7 cellular contexts compared by ENCODE assay signal in the genomic region with DNA sequence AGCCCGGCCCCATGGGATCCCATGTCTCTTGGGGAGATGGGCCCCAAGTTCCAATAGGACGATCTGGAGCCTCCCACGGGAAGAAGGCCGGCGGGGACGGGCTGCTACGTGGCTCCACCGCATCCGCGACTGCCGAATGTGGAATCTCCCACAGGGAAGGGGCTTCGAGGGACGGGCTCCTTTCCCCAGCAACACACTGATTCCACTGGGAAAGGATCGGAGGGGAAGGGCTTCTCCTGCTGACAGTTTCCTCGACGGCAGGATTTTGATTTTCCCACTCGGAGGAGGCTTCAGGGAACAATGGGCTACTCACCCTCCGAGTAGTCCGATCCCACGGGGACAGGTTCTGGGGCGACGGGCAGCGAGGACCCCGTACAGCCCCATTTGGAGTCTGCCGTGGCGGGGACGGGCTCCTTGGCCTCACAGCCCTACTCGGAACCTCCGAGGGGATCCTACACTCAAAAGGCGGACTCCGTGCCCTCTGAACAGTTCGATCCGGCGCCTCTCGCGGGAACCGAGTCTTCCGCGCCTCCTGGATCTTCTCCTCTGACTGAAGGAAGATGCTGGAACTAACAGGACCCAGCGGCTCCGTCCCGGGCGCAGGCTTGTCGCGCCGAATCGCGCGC. TPM values are rescaled to one million over a fixed set of nuclear protein-coding genes. Genes with fewer than 3 reads are reported as not detected.
DNase-seq lines count a peak whose midpoint lies in the region; ATAC-seq, FAIRE-seq and TF ChIP-seq lines count a peak whose summit lies in the region.
"Had no signal": no experiment of that assay in that cellular context is flagged by ENCODE, and none has a peak within 500 bp of the region (broad histone marks: within the 10 kb centered on the region; RNA-seq: fewer than 3 reads in every experiment).

No MANE protein-coding gene starts in this region.

- H3K9me2 ChIP-seq in Karpas-422 (replicated peaks; ENCODE audit: insufficient read depth, low read length) = no peaks in the 10 kb centered on the region

- ATAC-seq in gastrocnemius medialis = no peak

- H3K9me3 ChIP-seq in Karpas-422 (ENCODE audit: low read length) (no peaks in the 10 kb centered on the region), gastrocnemius medialis (no peaks in the 10 kb centered on the region)

- H3K79me2 ChIP-seq in Karpas-422 (ENCODE audit: low read length) = peaks cover 22% of the 10 kb centered on the region; the same call in 1 of the 2 replicates

- TF ChIP-seq CTCF in dorsolateral prefrontal cortex (IDR thresholded peaks at IDR 0.05 in 54 of 56, conservative IDR thresholded peaks at IDR 0.05 in 2 of 56; ENCODE audit: low read depth in 1 of 56, partially characterized antibody in 56 of 56) = no peak
- TF ChIP-seq CTCF in gastrocnemius medialis (IDR thresholded peaks at IDR 0.05 in 4 of 5, conservative IDR thresholded peaks at IDR 0.05 in 1 of 5) = no peak

- H3K4me3 ChIP-seq in Karpas-422 (ENCODE audit: low read length) (peak overlapping the region; percentile 85), dorsolateral prefrontal cortex (peak overlapping the region; percentile 16 to 68 (median 54)), gastrocnemius medialis (peak overlapping the region; percentile 67 to 84 (median 72))

- FAIRE-seq in frontal cortex (lab: Jason Lieb, UNC) = no peak

- no peaks in the 10 kb centered on the region for H4K20me1 ChIP-seq in Karpas-422 (ENCODE audit: insufficient read depth, low read depth, low read length)

- peak overlapping the region; percentile 25; the same call in 1 of the 2 replicates for H2AFZ ChIP-seq in Karpas-422 (ENCODE audit: low read length)

- no peak for TF ChIP-seq POLR2A in gastrocnemius medialis (IDR thresholded peaks at IDR 0.05)

- intact Hi-C loops in dorsolateral prefrontal cortex (cut with DNase I) = no loop called here
- intact Hi-C loops in gastrocnemius medialis (cut with DNase I; ENCODE audit: low total_unique reads) = loop anchor here (1.0 to 5.0 kb wide), 4 partner anchors 51 to 1771 kb away; a partner anchor contains a TSS

- H3K36me3 ChIP-seq in Karpas-422 (ENCODE audit: insufficient read depth, low read length) (no peaks in the 10 kb centered on the region), gastrocnemius medialis (no peaks in the 10 kb centered on the region)

- H3K27me3 ChIP-seq in Karpas-422 (ENCODE audit: low read length) (no peaks in the 10 kb centered on the region), dorsolateral prefrontal cortex (peaks cover 0 to 35% (median 18%) of the 10 kb centered on the region in 45 donors), gastrocnemius medialis (no peaks in the 10 kb centered on the region)

- H3K4me1 ChIP-seq in Karpas-422 (ENCODE audit: low read length) (peaks cover 44% of the 10 kb centered on the region), gastrocnemius medialis (peaks cover 37 to 59% of the 10 kb centered on the region in 2 donors)

- peak overlapping the region; percentile 71 for H3K4me2 ChIP-seq in Karpas-422 (ENCODE audit: low read depth, low read length, poor library complexity, severe bottlenecking)

- no peak for DNase-seq in Karpas-422
- no peak for DNase-seq in dorsolateral prefrontal cortex
- DNase-seq in gastrocnemius medialis = no peak
- no peak for DNase-seq in frontal cortex (ENCODE audit: low spot score in 2 of 2)
- DNase-seq in activated CD4-positive, CD25-positive, alpha-beta regulatory T cell (lab: John Stamatoyannopoulos, UW) = no peak
- DNase-seq in kidney tubule cell (ENCODE audit: low spot score) = no peak

- H3K9ac ChIP-seq in Karpas-422 (ENCODE audit: low read length) = peak overlapping the region; percentile 88

- in situ Hi-C loops in gastrocnemius medialis (cut with MboI; ENCODE audit: low sequenced_read_pairs in 4 of 4) = no loop called here

- H3K27ac ChIP-seq in Karpas-422 (ENCODE audit: low read length) (peak overlapping the region; percentile 70; the same call in 1 of the 2 replicates), dorsolateral prefrontal cortex (peak overlapping the region in 5 of 59 donors; percentile 13 to 65 (median 38)), gastrocnemius medialis (peak overlapping the region; percentile 99 to 100 (median 100))

RNA-seq across cellular contexts. Expression of a gene that starts 1.3 kb away (rescaled TPM):
- total RNA-seq in Karpas-422 (2014; rRNA removed; shearing (Covaris generic); ENCODE audit: low replicate concordance) = 0.78 and 2.3 TPM in 2 replicates
- total RNA-seq in dorsolateral prefrontal cortex = 10 to 100 TPM in 1 of 120 experiments, 1 to 10 TPM in 119; 2.1 to 10.7 (median 3.4) TPM
- total RNA-seq in gastrocnemius medialis = 10 to 100 TPM; 26.8 to 81.4 (median 52.9) TPM
- total RNA-seq in frontal cortex = under 0.01 TPM

RNA-seq across cellular contexts. Expression of a gene that starts 3.9 kb away (rescaled TPM):
- total RNA-seq in Karpas-422 (2014; rRNA removed; shearing (Covaris generic); ENCODE audit: low replicate concordance) = 28.8 and 31.0 TPM in 2 replicates
- total RNA-seq in dorsolateral prefrontal cortex (1 to 10 TPM in 8 of 120 experiments, under 1 TPM in 37, not detected in 75; 0.25 to 3.6 (median 0.63) TPM), gastrocnemius medialis (under 1 TPM in 1 of 4 donors, not detected in 3; 0.46 TPM), frontal cortex (not detected)

RNA-seq across cellular contexts. Expression of a gene that starts 10.3 kb away (rescaled TPM):
- total RNA-seq in Karpas-422 (2014; rRNA removed; shearing (Covaris generic); ENCODE audit: low replicate concordance) = 4.6 and 7.7 TPM in 2 replicates
- 10 to 100 TPM in 6 of 120 experiments, 1 to 10 TPM in 114; 2.5 to 12.3 (median 6.3) TPM for total RNA-seq in dorsolateral prefrontal cortex
- total RNA-seq in gastrocnemius medialis = 10 to 100 TPM in 3 of 4 donors, 1 to 10 TPM in 1; 6.8 to 24.1 (median 12.5) TPM
- 1.6 TPM for total RNA-seq in frontal cortex

RNA-seq across cellular contexts. Expression of a gene that starts 10.5 kb away (rescaled TPM):
- not detected in 2 replicates for total RNA-seq in Karpas-422 (2014; rRNA removed; shearing (Covaris generic); ENCODE audit: low replicate concordance)
- 1 to 10 TPM in 2 of 120 experiments, under 1 TPM in 1, not detected in 117; 0.19 to 1.4 (median 1.2) TPM for total RNA-seq in dorsolateral prefrontal cortex
- not detected for total RNA-seq in gastrocnemius medialis
- total RNA-seq in frontal cortex = not detected
- total RNA-seq: glomerular endothelial cell had no signal

RNA-seq across cellular contexts. Expression of a gene that starts 45.7 kb away (rescaled TPM):
- 6.0 and 9.0 TPM in 2 replicates for total RNA-seq in Karpas-422 (2014; rRNA removed; shearing (Covaris generic); ENCODE audit: low replicate concordance)
- 10 to 100 TPM; 26.6 to 69.5 (median 49.7) TPM for total RNA-seq in dorsolateral prefrontal cortex
- 10 to 100 TPM in 3 of 4 donors, 1 to 10 TPM in 1; 5.1 to 21.7 (median 13.3) TPM for total RNA-seq in gastrocnemius medialis
- 53.0 TPM for total RNA-seq in frontal cortex
